In the genomic region with DNA sequence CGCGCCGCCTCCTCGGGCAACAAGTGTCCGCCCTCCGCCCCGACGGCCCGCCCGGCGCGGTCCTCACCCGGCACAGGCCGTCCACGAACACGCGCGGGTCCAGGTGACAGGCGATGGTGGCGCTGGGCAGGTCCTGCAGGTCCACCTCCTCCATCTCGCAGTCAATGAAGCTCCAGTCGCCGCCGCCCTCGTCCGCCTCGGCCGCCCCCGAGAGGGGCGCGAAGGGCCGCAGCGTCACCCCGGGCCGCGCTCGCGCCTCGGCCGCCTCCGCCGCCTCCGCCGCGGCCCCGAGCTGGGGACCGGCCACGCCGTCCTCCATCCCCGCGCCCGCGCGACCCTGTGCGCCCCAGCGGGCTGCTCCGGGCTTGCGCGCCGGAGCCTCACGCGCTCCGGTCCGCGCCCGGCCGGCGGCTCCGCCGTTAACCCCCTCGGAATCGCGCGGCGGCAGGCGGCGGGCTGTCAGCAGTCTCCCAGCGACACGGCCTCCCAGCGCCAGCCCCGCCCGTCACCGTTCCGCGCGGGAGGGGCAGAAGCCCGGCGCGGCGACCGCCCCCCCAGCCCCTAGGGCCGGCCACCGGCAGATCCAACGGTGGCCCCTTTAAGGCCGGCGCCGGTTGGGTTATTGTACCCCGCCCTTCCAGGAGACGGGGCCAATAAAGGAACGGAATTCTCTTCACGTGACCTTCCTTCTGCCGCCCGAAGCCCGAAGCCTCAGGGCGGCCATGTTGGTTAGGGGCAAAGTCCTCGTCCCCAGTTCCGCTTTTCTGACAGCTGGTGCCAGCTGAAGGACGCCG, we compare ENCODE assay signal across 8 cellular contexts. TPM values are rescaled to one million over a fixed set of nuclear protein-coding genes. Genes with fewer than 3 reads are reported as not detected.
DNase-seq lines count a peak whose midpoint lies in the region; ATAC-seq and TF ChIP-seq lines count a peak whose summit lies in the region.

A gene (minus strand): TSS at position 421 of the 794 bp plus-strand sequence. CDS start 102 bp downstream, at position 319.

- POLR2A ChIA-PET in BJ (lab: Charles Lee): no interaction called here

- H3K4me3 Mint-ChIP-seq in activated CD4-positive, alpha-beta T cell treated with anti-CD3 and anti-CD28 coated beads, Interleukin-2, amount 10 ng/mL, durations not matched to agents 24 days and 14 days: peak within 1 kb of the TSS; percentile 91

- H3K36me3 ChIP-seq in BJ (ENCODE audit: control insufficient read depth, insufficient read depth, low read length) (no peaks in the 10 kb centered on the region), colonic mucosa (no peaks in the 10 kb centered on the region)

- H3K4me3 ChIP-seq in BJ (ENCODE audit: low read depth, low read length) (peak within 1 kb of the TSS; percentile 76), colonic mucosa (peak within 1 kb of the TSS; percentile 73)

- peak within 1 kb of the TSS; percentile 80 for H3K27ac Mint-ChIP-seq in activated CD4-positive, alpha-beta T cell treated with anti-CD3 and anti-CD28 coated beads, Interleukin-2, amount 10 ng/mL, durations not matched to agents 24 days and 14 days

- peak within 1 kb of the TSS; percentile 48 to 84 for H3K9ac ChIP-seq in colonic mucosa (ENCODE audit: low read depth in 2 of 2, low read length in 2 of 2)

- no peaks in the 10 kb centered on the region for H3K36me3 Mint-ChIP-seq in activated CD4-positive, alpha-beta T cell treated with anti-CD3 and anti-CD28 coated beads, Interleukin-2, amount 10 ng/mL, durations not matched to agents 24 days and 14 days (ENCODE audit: low read depth)

- H3K27me3 ChIP-seq in BJ (ENCODE audit: control insufficient read depth, insufficient read depth, low read length) (peaks cover 4% of the 10 kb centered on the region), colonic mucosa (no peaks in the 10 kb centered on the region)

- peak within 1 kb of the TSS; percentile 70 for H3K27ac ChIP-seq in colonic mucosa

- peak; percentile 95 for ATAC-seq in HG03457 (IDR thresholded peaks at IDR 0.05; ENCODE audit: unreplicated experiment)

- H3K4me1 ChIP-seq in colonic mucosa: no peaks in the 10 kb centered on the region

- H3K9me3 Mint-ChIP-seq in activated CD4-positive, alpha-beta T cell treated with anti-CD3 and anti-CD28 coated beads, Interleukin-2, amount 10 ng/mL, durations not matched to agents 24 days and 14 days: no peaks in the 10 kb centered on the region

- no peak for TF ChIP-seq CTCF in BJ (IDR thresholded peaks at IDR 0.05; ENCODE audit: insufficient read depth, low read depth, low read length)
- no peak for TF ChIP-seq CTCF in colonic mucosa (IDR thresholded peaks at IDR 0.05)

- CTCF ChIA-PET in BJ (lab: Yijun Ruan, JAX): interaction anchor here (0.7 to 2.6 kb wide), 6 partner anchors 10 to 97 kb away, joined by 3 to 13 read pairs (median 4); no protein-coding TSS in a partner anchor

- H3K4me1 Mint-ChIP-seq in activated CD4-positive, alpha-beta T cell treated with anti-CD3 and anti-CD28 coated beads, Interleukin-2, amount 10 ng/mL, durations not matched to agents 24 days and 14 days: peaks cover 19% of the 10 kb centered on the region

- intact Hi-C loops in activated CD4-positive, alpha-beta T cell treated with anti-CD3 and anti-CD28 coated beads, Interleukin-2, amount 10 ng/mL, durations not matched to agents 24 days and 14 days (cut with micrococcal nuclease): loop anchor here (2.0 to 5.0 kb wide), 2 partner anchors 698 to 972 kb away; a partner anchor contains a TSS
- intact Hi-C loops in colonic mucosa (cut with DNase I): no loop called here

- peak; percentile 56 for DNase-seq in BJ (ENCODE audit: low read depth)
- DNase-seq in GM19240 (ENCODE audit: insufficient read length, low spot score): peak; percentile 96
- DNase-seq in NCI-H524 (lab: John Stamatoyannopoulos, UW): peak; percentile 94 to 98
- peak; percentile 96 for DNase-seq in activated CD4-positive, alpha-beta T cell treated with anti-CD3 and anti-CD28 coated beads, Interleukin-2, amount 10 ng/mL, durations not matched to agents 24 days and 14 days
- peak; percentile 95 for DNase-seq in colonic mucosa
- DNase-seq in kidney tubule cell (ENCODE audit: low spot score): peak; percentile 93
- DNase-seq in stimulated activated CD4-positive, alpha-beta T cell treated with anti-CD3 and anti-CD28 coated beads, Interleukin-1b, Interleukin-23, amount 100 ng/mL, for 1 hour (ENCODE audit: low read depth in 2 of 2): peak; percentile 56 to 63

- H3K27me3 Mint-ChIP-seq in activated CD4-positive, alpha-beta T cell treated with anti-CD3 and anti-CD28 coated beads, Interleukin-2, amount 10 ng/mL, durations not matched to agents 24 days and 14 days: peaks cover 23% of the 10 kb centered on the region

- H3K9me3 ChIP-seq in colonic mucosa: no peaks in the 10 kb centered on the region

RNA-seq across cellular contexts. Expression of the gene that starts here (rescaled TPM):
- 56.2 and 91.8 TPM in 2 replicates for polyA plus RNA-seq in BJ (2011; rRNA removed)
- 51.5 and 70.0 TPM in 2 replicates for polyA minus RNA-seq in BJ (2011; rRNA and poly(A)+ RNA removed)
- total RNA-seq in activated CD4-positive, alpha-beta T cell treated with anti-CD3 and anti-CD28 coated beads, Interleukin-2, amount 10 ng/mL, durations not matched to agents 24 days and 14 days: 15.7 and 17.6 TPM in 2 replicates
- total RNA-seq in colonic mucosa: 10 to 100 TPM; 38.0 to 68.7 TPM

Comparison
In these comparisons a context has a peak if more than half of its experiments do, and no peak if none do; other contexts are left out.
1. Peak in every context shown above with its lines: DNase-seq, ATAC-seq, H3K4me3 ChIP-seq and H3K27ac ChIP-seq.